Comparison of ENCODE assay signal across 35 cellular contexts in the genomic region with DNA sequence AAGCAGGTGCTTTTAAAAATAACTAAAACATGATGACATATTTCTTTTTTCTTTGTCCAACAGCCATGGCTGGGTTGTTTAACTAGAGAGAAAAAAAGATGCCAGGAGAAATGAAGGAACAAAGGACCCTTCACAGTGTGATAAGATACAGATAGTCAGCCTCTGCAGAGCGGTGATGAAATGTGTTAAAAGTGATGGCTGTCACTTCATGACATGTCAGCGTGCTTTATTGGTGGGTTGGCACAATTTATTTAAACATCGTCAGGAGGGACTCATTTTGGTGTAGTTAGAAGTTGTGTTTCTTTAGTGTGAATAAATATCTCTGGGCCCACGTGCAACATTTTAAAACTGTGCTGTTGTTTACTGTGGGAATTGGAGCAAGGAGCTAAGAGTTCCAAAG.
"Had no signal": no experiment of that assay in that cellular context is flagged by ENCODE, and none has a peak within 500 bp of the region (broad histone marks: within the 10 kb centered on the region; RNA-seq: fewer than 3 reads in every experiment).

No MANE protein-coding gene starts in this region.

- H3K27ac ChIP-seq: adrenal gland, body of pancreas, coronary artery, dorsolateral prefrontal cortex, heart left ventricle had no signal

- H3K27me3 ChIP-seq: adrenal gland, body of pancreas, dorsolateral prefrontal cortex, heart left ventricle had no signal

- ATAC-seq: activated CD8-positive, alpha-beta memory T cell treated with anti-CD3 and anti-CD28 coated beads, Interleukin-2, amount 10 ng/mL, durations not matched to agents 7 days and 5 days; activated CD8-positive, alpha-beta T cell treated with anti-CD3 and anti-CD28 coated beads, Interleukin-2, amount 10 ng/mL, durations not matched to agents 7 days and 5 days; activated naive CD8-positive, alpha-beta T cell treated with anti-CD3 and anti-CD28 coated beads, Interleukin-2, amount 50 U/mL, for 24 hours; body of pancreas; esophagus mucosa; heart left ventricle; T-helper 17 cell had no signal

- H3K27ac Mint-ChIP-seq: activated CD8-positive, alpha-beta memory T cell treated with anti-CD3 and anti-CD28 coated beads, Interleukin-2, amount 10 ng/mL, durations not matched to agents 7 days and 5 days; activated CD8-positive, alpha-beta T cell treated with anti-CD3 and anti-CD28 coated beads, Interleukin-2, amount 10 ng/mL, durations not matched to agents 7 days and 5 days; activated naive CD4-positive, alpha-beta T cell treated with anti-CD3 and anti-CD28 coated beads for 36 hours; activated naive CD8-positive, alpha-beta T cell treated with anti-CD3 and anti-CD28 coated beads for 36 hours; activated naive CD8-positive, alpha-beta T cell treated with anti-CD3 and anti-CD28 coated beads, Interleukin-2, amount 50 U/mL, for 24 hours; activated T-helper 1 cell treated with anti-CD3 and anti-CD28 coated beads, Interleukin-12 subunit alpha, Interleukin-12 subunit beta, Interleukin-2, Interleukin-4 antibody, amounts not matched to agents 30 ng/mL and 10 ng/mL and 1 ng/mL, durations not matched to agents 14 hours and 24 hours and 36 hours; activated T-helper 2 cell treated with anti-CD3 and anti-CD28 coated beads, Interferon-gamma antibody, Interleukin-2, Interleukin-4, amounts not matched to agents 10 μg/mL and 5 μg/mL and 100 μg/mL, durations not matched to agents 14 hours and 24 hours and 36 hours; dendritic cell treated with granulocyte-macrophage colony-stimulating factor and Interleukin-4, amounts not matched to agents 40 ng/mL and 50 ng/mL, for 4 days; endodermal cell; T-helper 2 cell treated with Interferon-gamma antibody and Interleukin-4, amounts not matched to agents 5 μg/mL and 100 μg/mL, for 36 hours had no signal

- DNase-seq: activated CD4-positive, alpha-beta T cell treated with anti-CD3 and anti-CD28 coated beads for 1 hour; activated CD4-positive, alpha-beta T cell treated with anti-CD3 and anti-CD28 coated beads for 4 hours; activated CD4-positive, alpha-beta T cell treated with anti-CD3 and anti-CD28 coated beads, Interleukin-2, amount 50 U/mL, for 1 hour; activated CD4-positive, alpha-beta T cell treated with anti-CD3 and anti-CD28 coated beads, Interleukin-2, amount 50 U/mL, for 48 hours; activated CD8-positive, alpha-beta memory T cell treated with anti-CD3 and anti-CD28 coated beads, Interleukin-2, amount 10 ng/mL, durations not matched to agents 7 days and 5 days; activated CD8-positive, alpha-beta memory T cell treated with anti-CD3 and anti-CD28 coated beads, Interleukin-2, amount 50 U/mL, for 4 hours; activated CD8-positive, alpha-beta T cell treated with anti-CD3 and anti-CD28 coated beads, Interleukin-2, amount 10 ng/mL, durations not matched to agents 7 days and 5 days; activated effector memory CD4-positive, alpha-beta T cell treated with anti-CD3 and anti-CD28 coated beads, Interleukin-2, amount 50 U/mL, for 16 hours; activated naive CD4-positive, alpha-beta T cell treated with anti-CD3 and anti-CD28 coated beads for 36 hours; activated naive CD8-positive, alpha-beta T cell treated with anti-CD3 and anti-CD28 coated beads for 36 hours; activated naive CD8-positive, alpha-beta T cell treated with anti-CD3 and anti-CD28 coated beads, Interleukin-2, amount 50 U/mL, for 24 hours; activated T-cell treated with anti-CD3 and anti-CD28 coated beads, Interleukin-2, amount 50 U/mL, for 1 hour; activated T-cell treated with anti-CD3 and anti-CD28 coated beads, Interleukin-2, amount 50 U/mL, for 48 hours; adrenal gland; amygdala; aorta; body of pancreas; central memory CD4-positive, alpha-beta T cell; cerebellar nuclear complex; dorsolateral prefrontal cortex; effector memory CD4-positive, alpha-beta T cell; endodermal cell; foreskin fibroblast; heart left ventricle; T-helper 1 cell; T-helper 17 cell; T1000 had no signal

- H3K4me1 ChIP-seq: adrenal gland, body of pancreas had no signal

- H3K9me3 ChIP-seq: adrenal gland, body of pancreas, heart left ventricle had no signal

- H3K4me3 Mint-ChIP-seq: activated CD8-positive, alpha-beta memory T cell treated with anti-CD3 and anti-CD28 coated beads, Interleukin-2, amount 10 ng/mL, durations not matched to agents 7 days and 5 days; activated CD8-positive, alpha-beta T cell treated with anti-CD3 and anti-CD28 coated beads, Interleukin-2, amount 10 ng/mL, durations not matched to agents 7 days and 5 days; activated naive CD4-positive, alpha-beta T cell treated with anti-CD3 and anti-CD28 coated beads for 36 hours; activated naive CD4-positive, alpha-beta T cell treated with anti-CD3 and anti-CD28 coated beads, Interleukin-2, amount 50 U/mL, for 24 hours; activated naive CD8-positive, alpha-beta T cell treated with anti-CD3 and anti-CD28 coated beads for 36 hours; activated naive CD8-positive, alpha-beta T cell treated with anti-CD3 and anti-CD28 coated beads, Interleukin-2, amount 50 U/mL, for 24 hours; activated T-helper 1 cell treated with anti-CD3 and anti-CD28 coated beads, Interleukin-12 subunit alpha, Interleukin-12 subunit beta, Interleukin-2, Interleukin-4 antibody, amounts not matched to agents 30 ng/mL and 10 ng/mL and 1 ng/mL, durations not matched to agents 14 hours and 24 hours and 36 hours; dendritic cell treated with granulocyte-macrophage colony-stimulating factor and Interleukin-4, amounts not matched to agents 40 ng/mL and 50 ng/mL, for 4 days; endodermal cell; T-helper 17 cell; T-helper 2 cell treated with Interferon-gamma antibody and Interleukin-4, amounts not matched to agents 5 μg/mL and 100 μg/mL, for 36 hours had no signal

- H3K36me3 ChIP-seq: adrenal gland, heart left ventricle had no signal

- H3K4me3 ChIP-seq: adrenal gland, body of pancreas, coronary artery, dorsolateral prefrontal cortex, heart left ventricle had no signal

- FAIRE-seq: frontal cortex had no signal

- H3K9me3 Mint-ChIP-seq: dendritic cell treated with granulocyte-macrophage colony-stimulating factor and Interleukin-4, amounts not matched to agents 40 ng/mL and 50 ng/mL, for 4 days; endodermal cell had no signal

- H3K27me3 Mint-ChIP-seq: activated CD8-positive, alpha-beta memory T cell treated with anti-CD3 and anti-CD28 coated beads, Interleukin-2, amount 10 ng/mL, durations not matched to agents 7 days and 5 days; activated naive CD4-positive, alpha-beta T cell treated with anti-CD3 and anti-CD28 coated beads, Interleukin-2, amount 50 U/mL, for 24 hours; activated naive CD8-positive, alpha-beta T cell treated with anti-CD3 and anti-CD28 coated beads for 36 hours; activated naive CD8-positive, alpha-beta T cell treated with anti-CD3 and anti-CD28 coated beads, Interleukin-2, amount 50 U/mL, for 24 hours; dendritic cell treated with granulocyte-macrophage colony-stimulating factor and Interleukin-4, amounts not matched to agents 40 ng/mL and 50 ng/mL, for 4 days; T-helper 17 cell had no signal
